In the genomic region with DNA sequence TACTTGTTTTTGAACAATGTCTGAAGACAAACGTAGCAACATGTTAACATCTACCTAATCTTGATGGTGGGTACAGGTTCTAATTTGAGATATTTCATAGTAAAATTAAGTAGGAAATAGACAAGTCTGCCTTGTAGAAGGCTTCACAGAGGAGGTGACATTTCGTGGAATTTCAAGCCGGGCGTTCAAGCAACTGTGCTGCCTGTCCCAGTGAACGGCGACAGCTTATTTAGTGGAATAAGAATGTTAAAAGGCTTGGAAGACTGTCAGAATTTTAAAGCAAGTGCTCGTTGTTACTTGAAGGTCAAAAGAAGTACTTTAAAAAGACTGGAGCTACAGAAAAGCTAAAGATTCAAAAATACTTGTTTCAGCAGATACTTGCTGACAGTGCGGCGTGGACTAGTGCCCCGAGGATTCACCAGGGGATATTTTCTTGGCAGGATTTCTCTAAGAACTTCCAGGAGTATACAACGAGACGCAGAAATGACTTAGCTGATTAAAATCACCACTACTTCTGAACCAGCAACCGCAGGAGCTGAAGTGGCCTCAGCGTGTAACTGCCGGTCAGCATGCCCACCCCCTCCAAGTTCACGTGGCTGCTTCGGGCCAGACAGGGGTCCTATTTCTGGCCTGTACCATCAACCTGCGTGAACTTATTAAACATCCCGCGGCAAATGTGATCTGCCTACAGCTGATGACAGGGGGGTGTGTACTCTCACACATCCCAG, we compare ENCODE assay signal across 11 cellular contexts. TPM values are rescaled to one million over a fixed set of nuclear protein-coding genes. Genes with fewer than 3 reads are reported as not detected.
A peak's percentile ranks its signal among the peaks of the same experiment; 100 is the strongest.
DNase-seq lines count a peak whose midpoint lies in the region; ATAC-seq and TF ChIP-seq lines count a peak whose summit lies in the region.
"Had no signal": no experiment of that assay in that cellular context is flagged by ENCODE, and none has a peak within 500 bp of the region (broad histone marks: within the 10 kb centered on the region; RNA-seq: fewer than 3 reads in every experiment).

No MANE protein-coding gene starts in this region.

- no peak overlapping the region for H2BK5ac ChIP-seq in H9 (ENCODE audit: insufficient read length, low read length)

- H3K4me3 Mint-ChIP-seq in H9 = no peak overlapping the region
- no peak overlapping the region for H3K4me3 Mint-ChIP-seq in glutamatergic neuron (ENCODE audit: unreplicated experiment)
- H3K4me3 Mint-ChIP-seq in activated CD8-positive, alpha-beta T cell treated with anti-CD3 and anti-CD28 coated beads, Interleukin-2, amount 10 ng/mL, durations not matched to agents 7 days and 5 days = no peak overlapping the region
- H3K4me3 Mint-ChIP-seq: stimulated activated naive B cell treated with anti-CD40 and anti-IgM and Interleukin-4, amounts not matched to agents 10 μg/mL and 1 μg/mL and 100 μg/mL, for 72 hours had no signal

- CTCF ChIA-PET in activated CD8-positive, alpha-beta T cell treated with anti-CD3 and anti-CD28 coated beads, Interleukin-2, amount 10 ng/mL, durations not matched to agents 7 days and 5 days (lab: Charles Lee) = no interaction called here

- no peaks in the 10 kb centered on the region for H3K23me2 ChIP-seq in H9 (ENCODE audit: insufficient read length, low read depth, low read length, poor library complexity, severe bottlenecking)

- no peak overlapping the region for H4K5ac ChIP-seq in H9 (ENCODE audit: insufficient read length, low read depth, low read length)

- no peak overlapping the region for H2AK5ac ChIP-seq in H9 (ENCODE audit: insufficient read length, low read length)

- no peak overlapping the region for H3K4ac ChIP-seq in H9 (ENCODE audit: low read depth, low read length)

- H2BK20ac ChIP-seq in H9 (ENCODE audit: low read depth, low read length, poor library complexity, severe bottlenecking) = no peak overlapping the region

- peaks cover 2% of the 10 kb centered on the region for H3K79me1 ChIP-seq in H9 (ENCODE audit: insufficient read depth, low read depth, low read length, poor library complexity, severe bottlenecking)

- H3K36me3 Mint-ChIP-seq in H9 (ENCODE audit: insufficient read depth in 1 of 3, low read depth in 3 of 3) (peaks cover 37 to 52% (median 47%) of the 10 kb centered on the region in 3 experiments), glutamatergic neuron (ENCODE audit: unreplicated experiment) (no peaks in the 10 kb centered on the region)
- H3K36me3 Mint-ChIP-seq in activated CD8-positive, alpha-beta T cell treated with anti-CD3 and anti-CD28 coated beads, Interleukin-2, amount 10 ng/mL, durations not matched to agents 7 days and 5 days (ENCODE audit: low read depth) = no peaks in the 10 kb centered on the region
- H3K36me3 Mint-ChIP-seq: stimulated activated naive B cell treated with anti-CD40 and anti-IgM and Interleukin-4, amounts not matched to agents 10 μg/mL and 1 μg/mL and 100 μg/mL, for 72 hours had no signal

- no peak overlapping the region for H3K9ac ChIP-seq in H9 (ENCODE audit: extremely low read depth, insufficient read length, low read length)

- H3K4me1 Mint-ChIP-seq in H9 (peaks cover 41 to 52% of the 10 kb centered on the region in 2 experiments), glutamatergic neuron (ENCODE audit: low read depth, unreplicated experiment) (peaks cover 26% of the 10 kb centered on the region)
- no peaks in the 10 kb centered on the region for H3K4me1 Mint-ChIP-seq in activated CD8-positive, alpha-beta T cell treated with anti-CD3 and anti-CD28 coated beads, Interleukin-2, amount 10 ng/mL, durations not matched to agents 7 days and 5 days (ENCODE audit: low read depth)
- H3K4me1 Mint-ChIP-seq: stimulated activated naive B cell treated with anti-CD40 and anti-IgM and Interleukin-4, amounts not matched to agents 10 μg/mL and 1 μg/mL and 100 μg/mL, for 72 hours had no signal

- H3T11ph ChIP-seq in H9 (ENCODE audit: low read length) = no peak overlapping the region

- no CpG with 5 or more reads among the region's 20 CpGs for WGBS in H9 (ENCODE audit: extremely low coverage, insufficient read length, low lambda C conversion rate)

- no peak for ATAC-seq in activated CD8-positive, alpha-beta T cell treated with anti-CD3 and anti-CD28 coated beads, Interleukin-2, amount 10 ng/mL, durations not matched to agents 7 days and 5 days
- ATAC-seq: stimulated activated naive B cell treated with anti-CD40 and anti-IgM and Interleukin-4, amounts not matched to agents 10 μg/mL and 1 μg/mL and 100 μg/mL, for 72 hours had no signal

- no peak for TF ChIP-seq CTCF in H9 (conservative IDR thresholded peaks at IDR 0.05)
- TF ChIP-seq CTCF in glutamatergic neuron (IDR thresholded peaks at IDR 0.05; ENCODE audit: partially characterized antibody, unreplicated experiment) = no peak

- H2BK12ac ChIP-seq in H9 (ENCODE audit: insufficient read length, low read depth, low read length) = no peak overlapping the region

- H3K14ac ChIP-seq in H9 (ENCODE audit: insufficient read depth, low read length) = no peak overlapping the region

- no peak overlapping the region for H4K8ac ChIP-seq in H9 (replicated peaks; ENCODE audit: insufficient read length, low read depth, low read length)

- H3K27ac ChIP-seq in H9 (ENCODE audit: insufficient read length, low read depth, low read length) = no peak overlapping the region
- H3K27ac ChIP-seq in cingulate gyrus (ENCODE audit: low read depth, low read length) = peak overlapping the region; percentile 39
- peak overlapping the region; percentile 16 for H3K27ac ChIP-seq in layer of hippocampus (ENCODE audit: low read depth, low read length)

- H3K79me2 ChIP-seq in H9 (ENCODE audit: insufficient read depth, low read length) = peaks cover 87% of the 10 kb centered on the region

- no peak overlapping the region for H3K4me2 ChIP-seq in H9 (ENCODE audit: insufficient read depth, insufficient read length, low read length)

- H4K20me1 ChIP-seq in H9 (ENCODE audit: control insufficient read depth, insufficient read depth, insufficient read length) = peaks cover 2% of the 10 kb centered on the region

- no peak overlapping the region for H3K23ac ChIP-seq in H9 (ENCODE audit: insufficient read length, low read depth, low read length)

- H3K27me3 ChIP-seq in H9 (ENCODE audit: insufficient read depth, low read length) = no peaks in the 10 kb centered on the region
- no peaks in the 10 kb centered on the region for H3K27me3 ChIP-seq in layer of hippocampus (ENCODE audit: control insufficient read depth, insufficient read depth, low read length)

- no peaks in the 10 kb centered on the region for H3K9me3 Mint-ChIP-seq in H9
- peaks cover 3% of the 10 kb centered on the region for H3K9me3 Mint-ChIP-seq in glutamatergic neuron (ENCODE audit: unreplicated experiment)
- H3K9me3 Mint-ChIP-seq in activated CD8-positive, alpha-beta T cell treated with anti-CD3 and anti-CD28 coated beads, Interleukin-2, amount 10 ng/mL, durations not matched to agents 7 days and 5 days (ENCODE audit: insufficient read depth) = no peaks in the 10 kb centered on the region
- H3K9me3 Mint-ChIP-seq: stimulated activated naive B cell treated with anti-CD40 and anti-IgM and Interleukin-4, amounts not matched to agents 10 μg/mL and 1 μg/mL and 100 μg/mL, for 72 hours had no signal

- H3K27ac Mint-ChIP-seq in H9 = peak overlapping the region in 2 of 3 experiments; percentile 52 to 73; a peak in 2 of 7 replicates
- H3K27ac Mint-ChIP-seq in glutamatergic neuron (ENCODE audit: unreplicated experiment) = no peak overlapping the region
- H3K27ac Mint-ChIP-seq in activated CD8-positive, alpha-beta T cell treated with anti-CD3 and anti-CD28 coated beads, Interleukin-2, amount 10 ng/mL, durations not matched to agents 7 days and 5 days = no peak overlapping the region
- H3K27ac Mint-ChIP-seq: stimulated activated naive B cell treated with anti-CD40 and anti-IgM and Interleukin-4, amounts not matched to agents 10 μg/mL and 1 μg/mL and 100 μg/mL, for 72 hours had no signal

- H4K91ac ChIP-seq in H9 (ENCODE audit: insufficient read length, low read depth, low read length) = no peak overlapping the region

- H3K18ac ChIP-seq in H9 (ENCODE audit: insufficient read length, low read depth, low read length) = no peak overlapping the region

- H3K4me1 ChIP-seq in H9 (ENCODE audit: insufficient read depth, low read length) = peaks cover 7% of the 10 kb centered on the region; the same call in 1 of the 2 replicates

- no peak overlapping the region for H2BK15ac ChIP-seq in H9 (ENCODE audit: low read depth, low read length)

- H3K9me3 ChIP-seq in H9 (ENCODE audit: control insufficient read depth, low read depth, low read length) = no peaks in the 10 kb centered on the region

- POLR2A ChIA-PET in activated CD8-positive, alpha-beta T cell treated with anti-CD3 and anti-CD28 coated beads, Interleukin-2, amount 10 ng/mL, durations not matched to agents 7 days and 5 days (lab: Charles Lee) = no interaction called here

- no peak overlapping the region for H2BK120ac ChIP-seq in H9 (ENCODE audit: low read depth, low read length, poor library complexity, severe bottlenecking)

- no peak overlapping the region for H2AFZ ChIP-seq in H9 (ENCODE audit: low read length)

- H3K27me3 Mint-ChIP-seq in H9 (ENCODE audit: low read depth) (no peaks in the 10 kb centered on the region), glutamatergic neuron (ENCODE audit: unreplicated experiment) (no peaks in the 10 kb centered on the region)
- H3K27me3 Mint-ChIP-seq in activated CD8-positive, alpha-beta T cell treated with anti-CD3 and anti-CD28 coated beads, Interleukin-2, amount 10 ng/mL, durations not matched to agents 7 days and 5 days (ENCODE audit: low read depth) = no peaks in the 10 kb centered on the region

- no peak for DNase-seq in H9
- peak; percentile 81 for DNase-seq in stromal cell of bone marrow (ENCODE audit: low read depth)
- no peak for DNase-seq in glutamatergic neuron
- no peak for DNase-seq in activated CD8-positive, alpha-beta T cell treated with anti-CD3 and anti-CD28 coated beads, Interleukin-2, amount 10 ng/mL, durations not matched to agents 7 days and 5 days
- no peak for DNase-seq in NCI-H82 (lab: John Stamatoyannopoulos, UW)
- DNase-seq in NCI-H526 treated with DMSO at 0.1 percent for 48 hours (lab: John Stamatoyannopoulos, UW) = no peak
- DNase-seq: activated CD4-positive, CD25-positive, alpha-beta regulatory T cell treated with anti-CD3 and anti-CD28 coated beads, Interleukin-2, amount 50 U/mL, for 72 hours; SHP77; stimulated activated naive B cell treated with anti-CD40 and anti-IgM and Interleukin-4, amounts not matched to agents 10 μg/mL and 1 μg/mL and 100 μg/mL, for 72 hours had no signal

- no peak overlapping the region for H3K56ac ChIP-seq in H9 (ENCODE audit: insufficient read length, low read depth, low read length)

RNA-seq across cellular contexts. Expression of a gene that starts 46.5 kb away (rescaled TPM):
- 212 and 218 TPM in 2 replicates for total RNA-seq in H9 (2021)
- total RNA-seq in glutamatergic neuron (ENCODE audit: unreplicated experiment) = 174 TPM
- under 1 TPM; 0.29 to 0.40 TPM for total RNA-seq in activated CD8-positive, alpha-beta T cell treated with anti-CD3 and anti-CD28 coated beads, Interleukin-2, amount 10 ng/mL, durations not matched to agents 7 days and 5 days

Comparison
In these comparisons a context has a peak if more than half of its experiments do, and no peak if none do; other contexts are left out.
1. H3K27ac Mint-ChIP-seq: peak in H9 (2 of 3); none in glutamatergic neuron (single experiment) and activated CD8-positive, alpha-beta T cell treated with anti-CD3 and anti-CD28 coated beads, Interleukin-2, amount 10 ng/mL, durations not matched to agents 7 days and 5 days (single experiment).
2. RNA of a gene that starts 46.5 kb away (total RNA-seq): 212 to 218 TPM in H9 and 174 TPM in glutamatergic neuron (single experiment); 0.29 to 0.40 TPM in activated CD8-positive, alpha-beta T cell treated with anti-CD3 and anti-CD28 coated beads, Interleukin-2, amount 10 ng/mL, durations not matched to agents 7 days and 5 days; every median in the first group is over 100 times any median in the second.